Comparison of ENCODE assay signal across 8 cellular contexts in the genomic region with DNA sequence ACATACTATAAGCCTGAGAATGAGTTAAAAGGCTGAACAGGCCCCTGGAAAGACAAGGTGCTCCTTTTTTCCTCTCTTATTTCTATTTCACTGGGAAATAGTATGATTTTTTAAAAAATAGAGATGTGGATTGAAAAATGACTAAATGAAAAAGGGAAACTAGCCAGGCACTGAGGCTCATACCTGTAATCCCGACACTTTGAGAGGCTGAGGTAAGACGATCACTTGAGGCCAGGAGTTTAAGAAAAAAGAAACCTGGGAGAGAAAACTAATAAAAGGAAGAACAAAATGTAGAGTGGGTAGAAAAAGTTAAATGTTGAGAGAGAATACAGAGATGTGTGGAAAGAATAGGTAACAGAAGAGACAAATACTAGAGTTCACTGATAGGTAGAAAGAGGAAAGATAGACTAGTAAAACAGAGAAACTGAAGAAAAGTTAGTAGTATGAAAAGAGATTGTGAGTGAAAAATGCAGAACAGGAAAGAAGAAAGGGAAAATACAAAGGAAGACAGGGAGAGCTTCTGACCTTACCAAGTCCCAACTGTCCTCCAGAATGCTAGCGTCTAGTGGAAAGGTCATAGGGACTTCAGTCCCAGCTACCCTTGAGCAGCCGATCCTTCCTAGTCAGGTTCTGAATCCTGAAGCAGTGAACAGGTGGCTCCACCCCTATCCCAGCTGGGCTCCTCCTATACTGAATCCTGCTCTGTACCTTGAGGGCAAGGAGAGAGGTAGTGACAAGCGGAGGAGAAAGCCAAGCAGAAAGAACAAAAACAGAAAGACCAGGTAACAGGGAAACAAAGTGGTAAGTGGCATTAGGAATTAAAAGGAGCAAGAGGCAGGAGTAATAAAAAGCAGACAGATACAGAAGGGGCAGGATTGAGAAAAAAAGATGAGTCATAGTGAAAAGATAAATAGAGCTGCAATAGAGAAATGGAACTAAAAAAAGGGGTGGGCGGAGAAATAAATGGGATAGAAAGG. TPM values are rescaled to one million over a fixed set of nuclear protein-coding genes. Genes with fewer than 3 reads are reported as not detected.
DNase-seq lines count a peak whose midpoint lies in the region; ATAC-seq, FAIRE-seq and TF ChIP-seq lines count a peak whose summit lies in the region.

No MANE protein-coding gene starts in this region.

- CTCF ChIA-PET in GM12878 (lab: Yijun Ruan, JAX), result interaction anchor here (0.7 to 1.1 kb wide), 3 partner anchors 8 to 14 kb away, joined by 4 to 6 read pairs (median 4); no protein-coding TSS in a partner anchor

- H3F3A ChIP-seq in MM.1S (ENCODE audit: insufficient read depth, low read length), result peaks cover 9% of the 10 kb centered on the region; the same call in 1 of the 2 replicates

- TF ChIP-seq CTCF in GM12878 (IDR thresholded peaks at IDR 0.05 in 2 of 3, conservative IDR thresholded peaks at IDR 0.05 in 1 of 3; ENCODE audit: control insufficient read depth in 2 of 3, extremely low read depth in 1 of 3, insufficient read depth in 1 of 3, low read depth in 3 of 3, low read length in 3 of 3), result no peak
- TF ChIP-seq CTCF in MM.1S (IDR thresholded peaks at IDR 0.05; ENCODE audit: low read length), result no peak
- no peak for TF ChIP-seq CTCF in dorsolateral prefrontal cortex (IDR thresholded peaks at IDR 0.05 in 54 of 56, conservative IDR thresholded peaks at IDR 0.05 in 2 of 56; ENCODE audit: low read depth in 1 of 56, partially characterized antibody in 56 of 56)

- H4K20me1 ChIP-seq in BLaER1 treated with 17β-estradiol and CSF1 and Interleukin-3, amounts not matched to agents 10 nM and 100 nM, result peaks cover 0 to 20% (median 0%) of the 10 kb centered on the region in 11 experiments; a peak in 6 of 22 replicates
- no peaks in the 10 kb centered on the region for H4K20me1 ChIP-seq in GM12878 (ENCODE audit: control insufficient read depth, insufficient read depth)
- H4K20me1 ChIP-seq in MM.1S (ENCODE audit: insufficient read depth, low read length), result no peaks in the 10 kb centered on the region

- no peak for TF ChIP-seq RAD21 in GM12878 (IDR thresholded peaks at IDR 0.05; ENCODE audit: insufficient read depth, low read depth, low read length)

- H3K9me3 ChIP-seq in BLaER1 treated with 17β-estradiol and CSF1 and Interleukin-3, amounts not matched to agents 10 nM and 100 nM (replicated peaks in 1 of 11), result peaks cover 0 to 7% (median 4%) of the 10 kb centered on the region in 11 experiments; a peak in 12 of 22 replicates
- H3K9me3 ChIP-seq in GM12878 (replicated peaks; ENCODE audit: control insufficient read depth, insufficient read depth, low read length) (no peaks in the 10 kb centered on the region), MM.1S (replicated peaks; ENCODE audit: insufficient read depth, low read length) (no peaks in the 10 kb centered on the region)

- RAD21 ChIA-PET in GM12878 (lab: Charles Lee; ENCODE audit: unreplicated experiment), result interaction anchor here (1.5 kb wide), 1 partner anchor 24 kb away, joined by 7 read pairs; no protein-coding TSS in a partner anchor

- H3K79me2 ChIP-seq in GM12878 (ENCODE audit: control insufficient read depth, insufficient read depth, low read length), result no peaks in the 10 kb centered on the region
- no peaks in the 10 kb centered on the region for H3K79me2 ChIP-seq in MM.1S (ENCODE audit: low read length)

- no TSS peak for BruUV-seq in GM12878 (replicated peaks; lab: Mats Ljungman, UMichigan)

- SMC1A ChIA-PET in GM12878 (lab: Charles Lee; ENCODE audit: uncharacterized antibody, unreplicated experiment), result interaction anchor here (0.6 to 1.2 kb wide), 5 partner anchors 13 to 399 kb away, joined by 3 to 5 read pairs (median 3); no protein-coding TSS in a partner anchor

- in situ Hi-C loops in GM12878 (cut with MboI), result no loop called here

- DNase-seq in HuH-7 (ENCODE audit: low spot score), result peak; percentile 47
- DNase-seq in GM12878 (ENCODE audit: low read depth, low spot score), result no peak
- DNase-seq in left lobe of liver (ENCODE audit: low spot score), result no peak
- DNase-seq in HK-2 (ENCODE audit: unreplicated experiment), result no peak
- DNase-seq in NK-92 treated with Interleukin-12 subunit alpha and Interleukin-12 subunit beta, amount 100 ng/mL, for 24 hours (lab: John Stamatoyannopoulos, UW), result no peak
- no peak for DNase-seq in MM.1S
- no peak for DNase-seq in dorsolateral prefrontal cortex

- ATAC-seq in GM12878, result peak; percentile 18; the same call in 1 of the 3 replicates
- ATAC-seq in left lobe of liver, result peak; percentile 82

- WGBS in GM12878 (ENCODE audit: insufficient coverage, insufficient replicate concordance, low lambda C conversion rate, missing lambda C conversion rate), result 88% methylated on average over 6 of the region's 6 CpGs

- no peak overlapping the region for H3K4me3 ChIP-seq in BLaER1 treated with 17β-estradiol and CSF1 and Interleukin-3, amounts not matched to agents 10 nM and 100 nM
- H3K4me3 ChIP-seq in GM12878 (no peak overlapping the region), MM.1S (ENCODE audit: low read length) (no peak overlapping the region), dorsolateral prefrontal cortex (no peak overlapping the region)

- FAIRE-seq in GM12878 (lab: Jason Lieb, UNC), result no peak

- no peaks in the 10 kb centered on the region for H3K9me2 ChIP-seq in MM.1S (replicated peaks; ENCODE audit: insufficient read depth, low read length)

- H3K27me3 ChIP-seq in BLaER1 treated with 17β-estradiol and CSF1 and Interleukin-3, amounts not matched to agents 10 nM and 100 nM, result peaks cover 0 to 97% (median 0%) of the 10 kb centered on the region in 11 experiments; a peak in 8 of 22 replicates
- H3K27me3 ChIP-seq in GM12878 (replicated peaks in 1 of 2; ENCODE audit: control insufficient read depth in 2 of 2, insufficient read depth in 2 of 2, low read length in 1 of 2), result no peaks in the 10 kb centered on the region
- H3K27me3 ChIP-seq in MM.1S (replicated peaks; ENCODE audit: insufficient read depth, low read length), result no peaks in the 10 kb centered on the region
- H3K27me3 ChIP-seq in dorsolateral prefrontal cortex, result no peaks in the 10 kb centered on the region

- intact Hi-C loops in GM12878 (cut with micrococcal nuclease; ENCODE audit: unreplicated experiment) (no loop called here), dorsolateral prefrontal cortex (cut with DNase I) (no loop called here)

- H3K4me2 ChIP-seq in BLaER1 treated with 17β-estradiol and CSF1 and Interleukin-3, amounts not matched to agents 10 nM and 100 nM, result peak overlapping the region; percentile 33 to 79 (median 62)
- H3K4me2 ChIP-seq in GM12878 (ENCODE audit: control insufficient read depth, insufficient read depth) (peak overlapping the region; percentile 26; the same call in 1 of the 2 replicates), MM.1S (ENCODE audit: low read depth, low read length) (no peak overlapping the region)

- H3K27ac ChIP-seq in BLaER1 treated with 17β-estradiol and CSF1 and Interleukin-3, amounts not matched to agents 10 nM and 100 nM, result peak overlapping the region in 2 of 11 experiments; percentile 10 to 48; a peak in 3 of 22 replicates
- H3K27ac ChIP-seq in GM12878 (ENCODE audit: control insufficient read depth, insufficient read depth) (no peak overlapping the region), MM.1S (ENCODE audit: low read length) (no peak overlapping the region), dorsolateral prefrontal cortex (no peak overlapping the region)

- H3K4me1 ChIP-seq in BLaER1 treated with 17β-estradiol and CSF1 and Interleukin-3, amounts not matched to agents 10 nM and 100 nM, result peaks cover 29 to 74% (median 57%) of the 10 kb centered on the region in 10 experiments
- H3K4me1 ChIP-seq in GM12878 (ENCODE audit: control insufficient read depth, insufficient read depth, low read length), result peaks cover 22% of the 10 kb centered on the region
- H3K4me1 ChIP-seq in MM.1S (ENCODE audit: low read length), result peaks cover 24% of the 10 kb centered on the region

- no peak for TF ChIP-seq POLR2A in GM12878 (IDR thresholded peaks at IDR 0.05; ENCODE audit: low read depth, low read length)

- POLR2A ChIA-PET in GM12878 (lab: Charles Lee), result no interaction called here

- peaks cover 0 to 7% (median 5%) of the 10 kb centered on the region in 11 experiments; a peak in 8 of 22 replicates for H3K36me3 ChIP-seq in BLaER1 treated with 17β-estradiol and CSF1 and Interleukin-3, amounts not matched to agents 10 nM and 100 nM
- H3K36me3 ChIP-seq in GM12878 (ENCODE audit: control insufficient read depth in 2 of 2, insufficient read depth in 2 of 2, low read length in 1 of 2) (no peaks in the 10 kb centered on the region; a peak in 1 of 4 replicates), MM.1S (replicated peaks; ENCODE audit: insufficient read depth, low read length) (no peaks in the 10 kb centered on the region)

- H2AFZ ChIP-seq in GM12878 (ENCODE audit: control insufficient read depth, low read depth, low read length) (no peak overlapping the region), MM.1S (ENCODE audit: low read length) (no peak overlapping the region)

- H3K9ac ChIP-seq in BLaER1 treated with 17β-estradiol and CSF1 and Interleukin-3, amounts not matched to agents 10 nM and 100 nM, result no peak overlapping the region
- H3K9ac ChIP-seq in GM12878 (ENCODE audit: control insufficient read depth, insufficient read depth, low read length) (no peak overlapping the region), MM.1S (ENCODE audit: low read length) (no peak overlapping the region)

- no peak for TF ChIP-seq EP300 in GM12878 (IDR thresholded peaks at IDR 0.05; ENCODE audit: borderline replicate concordance in 1 of 2, control insufficient read depth in 1 of 2, low read depth in 2 of 2, low read length in 2 of 2)

RNA-seq across cellular contexts. Expression of gene TMEM116, which starts 7.3 kb away (rescaled TPM):
- total RNA-seq in GM12878 (2013; cell fraction: nucleolus; rRNA removed), result 33.3 and 36.8 TPM in 2 replicates
- total RNA-seq in GM12878 (2014; rRNA removed) (6.0 and 7.2 TPM in 2 replicates), GM12878 (2014; rRNA removed; fragmentation: Illumina TruSeq; extraction: Trizol) (8.9 and 9.2 TPM in 2 replicates), GM12878 (2021) (5.5 and 6.0 TPM in 2 replicates), left lobe of liver (9.1 TPM), dorsolateral prefrontal cortex (10 to 100 TPM; 13.7 to 34.8 (median 21.9) TPM)
- polyA plus RNA-seq in GM12878 (2011; ENCODE audit: low read depth), result 5.5 TPM
- polyA plus RNA-seq in GM12878 (2011; rRNA removed) (25.7 and 31.0 TPM in 2 replicates), GM12878 (2014; fragmentation: Illumina TruSeq; extraction: Trizol) (7.6 and 7.8 TPM in 2 replicates), GM12878 (2014; fragmentation: Nextera tagmentation; extraction: Ambion mirVana) (10 to 100 TPM in 1 of 2 experiments, 1 to 10 TPM in 1; 7.9 to 13.5 TPM), GM12878 (2014; rRNA removed) (7.7 and 8.0 TPM in 2 replicates), GM12878 (2016; fragmentation: Nextera tagmentation; extraction: Ambion mirVana) (10 to 100 TPM; 10.9 to 13.0 TPM)
- 24.2 and 25.7 TPM in 2 replicates for polyA plus RNA-seq in GM12878 (2011; cell fraction: cytosol; rRNA removed)
- polyA plus RNA-seq in GM12878 (2011; cell fraction: nucleus; rRNA removed), result 13.8 and 16.2 TPM in 2 replicates
- polyA plus RNA-seq in GM12878 (2012), result 6.6 and 7.2 TPM in 2 replicates
- polyA minus RNA-seq in GM12878 (2011; rRNA and poly(A)+ RNA removed), result 17.7 and 21.4 TPM in 2 replicates
- polyA minus RNA-seq in GM12878 (2011; cell fraction: cytosol; rRNA and poly(A)+ RNA removed), result 6.1 and 9.0 TPM in 2 replicates
- polyA minus RNA-seq in GM12878 (2011; cell fraction: nucleus; rRNA and poly(A)+ RNA removed), result 15.1 and 30.0 TPM in 2 replicates

RNA-seq across cellular contexts. Expression of gene ERP29, which starts 7.5 kb away (rescaled TPM):
- 40.7 and 48.7 TPM in 2 replicates for total RNA-seq in GM12878 (2013; cell fraction: nucleolus; rRNA removed)
- total RNA-seq in GM12878 (2014; rRNA removed) (43.9 and 46.7 TPM in 2 replicates), GM12878 (2014; rRNA removed; fragmentation: Illumina TruSeq; extraction: Trizol) (127 and 141 TPM in 2 replicates), GM12878 (2021) (97.8 and 102 TPM in 2 replicates), left lobe of liver (98.3 TPM), dorsolateral prefrontal cortex (10 to 100 TPM; 31.1 to 63.4 (median 46.7) TPM)
- 75.1 TPM for polyA plus RNA-seq in GM12878 (2011; ENCODE audit: low read depth)
- polyA plus RNA-seq in GM12878 (2011; rRNA removed) (146 and 157 TPM in 2 replicates), GM12878 (2014; fragmentation: Illumina TruSeq; extraction: Trizol) (59.9 and 106 TPM in 2 replicates), GM12878 (2014; fragmentation: Nextera tagmentation; extraction: Ambion mirVana) (100 to 1,000 TPM in 1 of 2 experiments, 10 to 100 TPM in 1; 47.1 to 119 TPM), GM12878 (2014; rRNA removed) (115 and 127 TPM in 2 replicates), GM12878 (2016; fragmentation: Nextera tagmentation; extraction: Ambion mirVana) (100 to 1,000 TPM; 103 to 107 TPM)
- polyA plus RNA-seq in GM12878 (2011; cell fraction: cytosol; rRNA removed), result 88.1 and 112 TPM in 2 replicates
- 49.8 and 50.8 TPM in 2 replicates for polyA plus RNA-seq in GM12878 (2011; cell fraction: nucleus; rRNA removed)
- polyA plus RNA-seq in GM12878 (2012), result 106 and 152 TPM in 2 replicates
- polyA minus RNA-seq in GM12878 (2011; rRNA and poly(A)+ RNA removed), result 41.3 and 60.9 TPM in 2 replicates
- polyA minus RNA-seq in GM12878 (2011; cell fraction: cytosol; rRNA and poly(A)+ RNA removed), result 22.9 and 26.9 TPM in 2 replicates
- polyA minus RNA-seq in GM12878 (2011; cell fraction: nucleus; rRNA and poly(A)+ RNA removed), result 13.1 and 18.3 TPM in 2 replicates
